ENCODE assay signal across 23 cellular contexts in genomic region chr12:129544716-129545115, GRCh38.
DNase-seq lines count a peak whose midpoint lies in the region; ATAC-seq and TF ChIP-seq lines count a peak whose summit lies in the region.
"Had no signal": no experiment of that assay in that cellular context is flagged by ENCODE, and none has a peak within 500 bp of the region (broad histone marks: within the 10 kb centered on the region; RNA-seq: fewer than 3 reads in every experiment).

No MANE protein-coding gene starts in this region.

- POLR2A ChIA-PET in HEK293T (lab: Yijun Ruan, JAX): no interaction called here

- ATAC-seq in activated CD8-positive, alpha-beta memory T cell treated with anti-CD3 and anti-CD28 coated beads, Interleukin-2, amount 10 ng/mL, durations not matched to agents 7 days and 5 days: no peak
- ATAC-seq: GM12878 had no signal

- no peak overlapping the region for H3K4me3 Mint-ChIP-seq in activated CD8-positive, alpha-beta memory T cell treated with anti-CD3 and anti-CD28 coated beads, Interleukin-2, amount 10 ng/mL, durations not matched to agents 7 days and 5 days
- H3K4me3 Mint-ChIP-seq: CD14-positive monocyte; CD4-positive, alpha-beta memory T cell; CD4-positive, CD25-positive, alpha-beta regulatory T cell; CD8-positive, alpha-beta memory T cell had no signal

- CTCF ChIA-PET in activated CD8-positive, alpha-beta memory T cell treated with anti-CD3 and anti-CD28 coated beads, Interleukin-2, amount 10 ng/mL, durations not matched to agents 7 days and 5 days (lab: Charles Lee): no interaction called here
- CTCF ChIA-PET in HEK293T (lab: Yijun Ruan, JAX): no interaction called here

- DNase-seq in HT1080 (ENCODE audit: low read depth): peak; percentile 11
- DNase-seq in RPMI7951 (ENCODE audit: low read depth): peak; percentile 15
- DNase-seq in brain microvascular endothelial cell: peak; percentile 66
- no peak for DNase-seq in DMS79 treated with DMSO at 0.1 percent for 48 hours (lab: John Stamatoyannopoulos, UW)
- DNase-seq in activated CD8-positive, alpha-beta memory T cell treated with anti-CD3 and anti-CD28 coated beads, Interleukin-2, amount 10 ng/mL, durations not matched to agents 7 days and 5 days: no peak
- no peak for DNase-seq in HEK293T (ENCODE audit: extremely low spot score)
- DNase-seq: 8988T; ACHN; BE2C; C1 segment of cervical spinal cord; CD4-positive, alpha-beta memory T cell; CD4-positive, CD25-positive, alpha-beta regulatory T cell; CD8-positive, alpha-beta memory T cell; COR-L47; DMS 273 treated with DMSO at 0.1 percent for 48 hours; DMS153; DMS53; DMS79; EL; GDM1 had no signal

- H3K27ac Mint-ChIP-seq in activated CD8-positive, alpha-beta memory T cell treated with anti-CD3 and anti-CD28 coated beads, Interleukin-2, amount 10 ng/mL, durations not matched to agents 7 days and 5 days: no peak overlapping the region
- H3K27ac Mint-ChIP-seq: CD14-positive monocyte; CD4-positive, alpha-beta memory T cell; CD4-positive, CD25-positive, alpha-beta regulatory T cell; CD8-positive, alpha-beta memory T cell had no signal

- H3K27me3 ChIP-seq in brain microvascular endothelial cell (replicated peaks): no peaks in the 10 kb centered on the region
- H3K27me3 ChIP-seq: BE2C, BLaER1 had no signal

- TF ChIP-seq CTCF in brain microvascular endothelial cell (IDR thresholded peaks at IDR 0.05; ENCODE audit: low read depth, low read length, missing control alignments): no peak

- H3K27ac ChIP-seq in brain microvascular endothelial cell: no peak overlapping the region
- H3K27ac ChIP-seq: BLaER1 had no signal

- no peak overlapping the region for H3K4me3 ChIP-seq in brain microvascular endothelial cell (ENCODE audit: low read depth, low read length)
- H3K4me3 ChIP-seq: BLaER1, GM12878 had no signal

- in situ Hi-C loops in brain microvascular endothelial cell (cut with HindIII; ENCODE audit: low pct_ligation_motif_present, low sequenced_read_pairs): no loop called here

- H3K27me3 Mint-ChIP-seq in activated CD8-positive, alpha-beta memory T cell treated with anti-CD3 and anti-CD28 coated beads, Interleukin-2, amount 10 ng/mL, durations not matched to agents 7 days and 5 days: no peaks in the 10 kb centered on the region
- H3K27me3 Mint-ChIP-seq: CD4-positive, alpha-beta memory T cell; CD4-positive, CD25-positive, alpha-beta regulatory T cell; CD8-positive, alpha-beta memory T cell had no signal

- no peaks in the 10 kb centered on the region for H3K36me3 ChIP-seq in brain microvascular endothelial cell (replicated peaks)
- H3K36me3 ChIP-seq: BE2C, BLaER1 had no signal

- H3K9me3 Mint-ChIP-seq in activated CD8-positive, alpha-beta memory T cell treated with anti-CD3 and anti-CD28 coated beads, Interleukin-2, amount 10 ng/mL, durations not matched to agents 7 days and 5 days (ENCODE audit: low read depth): peaks cover 8% of the 10 kb centered on the region

- no peaks in the 10 kb centered on the region for H3K4me1 Mint-ChIP-seq in activated CD8-positive, alpha-beta memory T cell treated with anti-CD3 and anti-CD28 coated beads, Interleukin-2, amount 10 ng/mL, durations not matched to agents 7 days and 5 days
- H3K4me1 Mint-ChIP-seq: CD14-positive monocyte; CD4-positive, alpha-beta memory T cell; CD4-positive, CD25-positive, alpha-beta regulatory T cell; CD8-positive, alpha-beta memory T cell had no signal

- H3K36me3 Mint-ChIP-seq in activated CD8-positive, alpha-beta memory T cell treated with anti-CD3 and anti-CD28 coated beads, Interleukin-2, amount 10 ng/mL, durations not matched to agents 7 days and 5 days: no peaks in the 10 kb centered on the region
- H3K36me3 Mint-ChIP-seq: CD14-positive monocyte; CD4-positive, alpha-beta memory T cell; CD4-positive, CD25-positive, alpha-beta regulatory T cell; CD8-positive, alpha-beta memory T cell had no signal

TF ChIP-seq in HEK293T, 16 proteins besides CTCF, POLR2A, EP300 and RAD21:
- no peak for TF ChIP-seq SP1 (IDR thresholded peaks at IDR 0.05)
- no peak for TF ChIP-seq ZNF384 (IDR thresholded peaks at IDR 0.05)
- TF ChIP-seq HDGF (IDR thresholded peaks at IDR 0.05; ENCODE audit: borderline replicate concordance): no peak
- no peak for TF ChIP-seq NFRKB (IDR thresholded peaks at IDR 0.05)
- no peak for TF ChIP-seq SUZ12 (IDR thresholded peaks at IDR 0.05)
- no peak for TF ChIP-seq ARNT (IDR thresholded peaks at IDR 0.05)
- no peak for TF ChIP-seq PKNOX1 (IDR thresholded peaks at IDR 0.05)
- TF ChIP-seq BHLHE40 (IDR thresholded peaks at IDR 0.05; ENCODE audit: borderline replicate concordance): no peak
- no peak for TF ChIP-seq FOXA1 (IDR thresholded peaks at IDR 0.05)
- TF ChIP-seq CTBP1 (IDR thresholded peaks at IDR 0.05; ENCODE audit: borderline replicate concordance): no peak
- no peak for TF ChIP-seq L3MBTL2 (conservative IDR thresholded peaks at IDR 0.05)

Comparison
In these comparisons a context has a peak if more than half of its experiments do, and no peak if none do; other contexts are left out.
1. DNase-seq: peak in HT1080 (single experiment), RPMI7951 (single experiment) and brain microvascular endothelial cell (single experiment); none in DMS79 treated with DMSO at 0.1 percent for 48 hours (single experiment), activated CD8-positive, alpha-beta memory T cell treated with anti-CD3 and anti-CD28 coated beads, Interleukin-2, amount 10 ng/mL, durations not matched to agents 7 days and 5 days (single experiment) and HEK293T (single experiment).